1 cellular context compared by ENCODE assay signal in genomic region chr1:29282924-29283803, GRCh38.
TF ChIP-seq lines count a peak whose summit lies in the region.

No MANE protein-coding gene starts in this region.

TF ChIP-seq in H1, 55 proteins besides CTCF, POLR2A, EP300 and RAD21:
- TF ChIP-seq USF2 (IDR thresholded peaks at IDR 0.05; ENCODE audit: low read length) (no peak), BCL11A (IDR thresholded peaks at IDR 0.05; ENCODE audit: low read depth in 2 of 2, low read length in 2 of 2) (no peak), RNF2 (IDR thresholded peaks at IDR 0.05; ENCODE audit: borderline replicate concordance, low read depth, low read length, missing control alignments, poor library complexity, severe bottlenecking) (no peak), RFX5 (IDR thresholded peaks at IDR 0.05; ENCODE audit: borderline replicate concordance, low read depth, low read length) (no peak), MAX (IDR thresholded peaks at IDR 0.05) (0 out of 2 replicates have a peak, but pooled peaks have one; percentile 23), KDM4A (IDR thresholded peaks at IDR 0.05; ENCODE audit: low read depth, low read length, severe bottlenecking) (peak; percentile 31), NRF1 (IDR thresholded peaks at IDR 0.05; ENCODE audit: low read depth, low read length) (peak; percentile 36; the same call in 1 of the 2 replicates), GTF2F1 (IDR thresholded peaks at IDR 0.05; ENCODE audit: borderline replicate concordance, low read depth, low read length) (no peak), SP1 (IDR thresholded peaks at IDR 0.05; ENCODE audit: low read depth, low read length) (peak; percentile 76), SAP30 (IDR thresholded peaks at IDR 0.05; ENCODE audit: insufficient read depth, insufficient replicate concordance, low read length) (no peak), GABPA (IDR thresholded peaks at IDR 0.05; ENCODE audit: borderline replicate concordance, insufficient read depth, low read length) (no peak), TBP (IDR thresholded peaks at IDR 0.05; ENCODE audit: low read depth, low read length) (0 out of 2 replicates have a peak, but pooled peaks have one; percentile 15), CHD7 (IDR thresholded peaks at IDR 0.05; ENCODE audit: insufficient replicate concordance, low read length) (no peak), ATF3 (IDR thresholded peaks at IDR 0.05; ENCODE audit: insufficient read depth, low read depth, low read length) (no peak), FOSL1 (IDR thresholded peaks at IDR 0.05; ENCODE audit: insufficient read depth, low read depth, low read length) (no peak), SIX5 (IDR thresholded peaks at IDR 0.05; ENCODE audit: low read depth, low read length) (no peak), RXRA (IDR thresholded peaks at IDR 0.05; ENCODE audit: insufficient read depth, low read depth, low read length) (no peak), CHD1 (IDR thresholded peaks at IDR 0.05; ENCODE audit: low read depth, low read length) (no peak), TAF1 (IDR thresholded peaks at IDR 0.05; ENCODE audit: low read depth, low read length) (0 out of 2 replicates have a peak, but pooled peaks have one; percentile 31), BRCA1 (IDR thresholded peaks at IDR 0.05; ENCODE audit: low read depth, low read length) (no peak), POU5F1 (IDR thresholded peaks at IDR 0.05; ENCODE audit: low read depth, low read length) (no peak), EZH2 (IDR thresholded peaks at IDR 0.05; ENCODE audit: low read depth, low read length, severe bottlenecking) (no peak), SIN3A (conservative IDR thresholded peaks at IDR 0.05 in 1 of 2, IDR thresholded peaks at IDR 0.05 in 1 of 2; ENCODE audit: low read depth in 1 of 2, low read length in 2 of 2) (peak in 1 of 2 experiments; percentile 31; a peak in 1 of 4 replicates)
